Comparison of ENCODE assay signal across 27 cellular contexts in genomic region chr1:88673446-88673845, GRCh38.
"Had no signal": no experiment of that assay in that cellular context is flagged by ENCODE, and none has a peak within 500 bp of the region (broad histone marks: within the 10 kb centered on the region; RNA-seq: fewer than 3 reads in every experiment).

No MANE protein-coding gene starts in this region.

- H3K27me3 ChIP-seq: adrenal gland, MG63, Peyer's patch, SJSA1 had no signal

- H3K9me3 ChIP-seq: adrenal gland, MG63, Peyer's patch, SJSA1 had no signal

- H3K4me3 ChIP-seq: adrenal gland, MG63, Peyer's patch, SJSA1 had no signal

- DNase-seq: activated CD4-positive, alpha-beta T cell treated with anti-CD3 and anti-CD28 coated beads for 36 hours; activated CD4-positive, alpha-beta T cell treated with anti-CD3 and anti-CD28 coated beads, Interleukin-2, amount 50 U/mL, for 1 hour; activated CD8-positive, alpha-beta memory T cell treated with anti-CD3 and anti-CD28 coated beads, Interleukin-2, amount 50 U/mL, for 4 hours; activated CD8-positive, alpha-beta T cell treated with anti-CD3 and anti-CD28 coated beads for 36 hours; activated gamma-delta T cell treated with Interleukin-2 at 50 U/mL for 16 hours; activated naive CD4-positive, alpha-beta T cell treated with anti-CD3 and anti-CD28 coated beads, Interleukin-2, amount 10 ng/mL, durations not matched to agents 7 days and 5 days; activated naive CD8-positive, alpha-beta T cell treated with anti-CD3 and anti-CD28 coated beads for 36 hours; activated T-cell treated with anti-CD3 and anti-CD28 coated beads, Interleukin-2, amount 50 U/mL, for 72 hours; adrenal gland; aorta; MG63; MV-4-11; NCI-H1105 treated with DMSO at 0.1 percent for 48 hours; NCI-H1436 treated with DMSO at 0.1 percent for 48 hours; NCI-H187; NCI-H2081; NCI-H510A treated with DMSO at 0.1 percent for 48 hours; NCI-H69; Peyer's patch; SHP77; T-cell; T-helper 2 cell; T1000 had no signal

- H3K27ac ChIP-seq: adrenal gland, KMS-11, Peyer's patch, SJSA1, VCaP had no signal

- FAIRE-seq: bronchial epithelial cell had no signal

- H3K4me1 ChIP-seq: adrenal gland, Peyer's patch, SJSA1 had no signal

- H3K36me3 ChIP-seq: adrenal gland, MG63, Peyer's patch, SJSA1 had no signal

- H3K9ac ChIP-seq: KMS-11 had no signal

- H3K4me2 ChIP-seq: KMS-11 had no signal
